ENCODE assay signal across 14 cellular contexts in the genomic region with DNA sequence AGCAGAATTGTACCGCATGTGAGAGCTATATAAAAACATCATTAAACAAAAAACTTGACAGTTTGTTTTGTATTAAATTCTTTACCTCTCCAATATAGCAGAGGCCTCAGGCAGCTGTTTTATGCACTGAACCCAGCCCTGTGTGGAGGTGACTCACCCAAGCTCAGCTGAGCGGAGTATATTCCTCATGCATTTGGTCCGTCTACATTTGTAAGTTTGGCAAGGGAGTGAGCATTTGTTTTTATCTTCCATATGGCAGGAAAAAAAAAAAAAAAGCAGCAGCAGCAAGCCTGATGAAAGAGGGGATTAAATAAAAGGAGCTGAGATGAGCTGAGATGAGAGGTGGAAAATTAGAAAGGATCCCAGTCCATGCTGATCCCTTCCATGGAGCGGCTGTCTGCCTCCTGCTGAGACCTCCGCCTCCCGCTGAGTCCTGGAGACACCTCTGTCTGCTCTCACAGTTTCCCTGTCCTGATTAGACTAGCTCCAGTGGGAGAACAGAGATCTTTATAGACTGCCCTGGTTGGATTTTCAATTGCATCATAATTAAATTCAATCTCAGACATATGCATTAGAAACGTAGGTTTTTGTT.
DNase-seq lines count a peak whose midpoint lies in the region; TF ChIP-seq lines count a peak whose summit lies in the region.
"Had no signal": no experiment of that assay in that cellular context is flagged by ENCODE, and none has a peak within 500 bp of the region (broad histone marks: within the 10 kb centered on the region; RNA-seq: fewer than 3 reads in every experiment).

No MANE protein-coding gene starts in this region.

- CTCF ChIA-PET in HEK293 (lab: Yijun Ruan, JAX), result interaction anchor here (0.5 to 0.7 kb wide), 2 partner anchors 575 to 798 kb away, joined by 3 read pairs; no protein-coding TSS in a partner anchor

- POLR2A ChIA-PET in HEK293 (lab: Yijun Ruan, JAX), result no interaction called here

- no peaks in the 10 kb centered on the region for H4K20me1 ChIP-seq in hepatocyte (ENCODE audit: insufficient read depth, poor library complexity, severe bottlenecking)

- H3K4me1 ChIP-seq in HEK293 (ENCODE audit: control insufficient read depth, insufficient read depth, low read length), result no peaks in the 10 kb centered on the region
- H3K4me1 ChIP-seq in SJCRH30, result no peaks in the 10 kb centered on the region
- no peaks in the 10 kb centered on the region for H3K4me1 ChIP-seq in hepatocyte (ENCODE audit: insufficient read depth)
- H3K4me1 ChIP-seq: gastrocnemius medialis had no signal

- H3K79me2 ChIP-seq in hepatocyte, result no peaks in the 10 kb centered on the region

- no peak overlapping the region for H3K4me2 ChIP-seq in hepatocyte

- H3K9me2 ChIP-seq in hepatocyte (replicated peaks; ENCODE audit: insufficient read depth), result no peaks in the 10 kb centered on the region

- TF ChIP-seq CTCF in HEK293 (tag by site-specific recombination; IDR thresholded peaks at IDR 0.05) (no peak), hepatocyte (IDR thresholded peaks at IDR 0.05; ENCODE audit: poor library complexity) (no peak), GM20000 (IDR thresholded peaks at IDR 0.05; ENCODE audit: extremely low read depth, missing control alignments) (no peak)

- H3K27me3 ChIP-seq in SJCRH30, result no peaks in the 10 kb centered on the region
- H3K27me3 ChIP-seq in hepatocyte, result no peaks in the 10 kb centered on the region
- H3K27me3 ChIP-seq: gastrocnemius medialis had no signal

- 45% methylated on average over 7 of the region's 7 CpGs for WGBS in hepatocyte (ENCODE audit: low lambda C conversion rate, missing lambda C conversion rate)

- peak; percentile 21 for DNase-seq in COR-L47 (lab: John Stamatoyannopoulos, UW)
- DNase-seq in SJCRH30, result peak; percentile 5 to 11
- DNase-seq in hepatocyte (ENCODE audit: low spot score), result peak; percentile 32
- DNase-seq in GM20000 (ENCODE audit: low spot score), result no peak
- DNase-seq in NCI-H146 (lab: John Stamatoyannopoulos, UW), result no peak
- no peak for DNase-seq in SKM-1 treated with dmso at 0.1 percent for 144 hours (lab: John Stamatoyannopoulos, UW; ENCODE audit: unreplicated experiment)
- DNase-seq in T1000 (lab: John Stamatoyannopoulos, UW), result no peak
- DNase-seq: gastrocnemius medialis; natural killer cell; NCI-H1930; stimulated activated naive CD8-positive, alpha-beta T cell treated with anti-CD3 and anti-CD28 coated beads, Interleukin-15, Interleukin-2, amounts not matched to agents 100 U/mL and 50 U/mL, for 24 hours; T-helper 17 cell had no signal

- no peak overlapping the region for H2AFZ ChIP-seq in hepatocyte

- H3K4me3 ChIP-seq in HEK293 (ENCODE audit: low read depth, low read length) (0 out of 2 replicates have a peak overlapping the region, but pooled peaks have one; percentile 14), SJCRH30 (no peak overlapping the region), hepatocyte (no peak overlapping the region)
- H3K4me3 ChIP-seq: gastrocnemius medialis, GM12878 had no signal

- H3K36me3 ChIP-seq in HEK293 (ENCODE audit: control insufficient read depth in 2 of 2, insufficient read depth in 1 of 2, low read length in 2 of 2) (no peaks in the 10 kb centered on the region), SJCRH30 (no peaks in the 10 kb centered on the region), hepatocyte (replicated peaks; ENCODE audit: insufficient read depth, low read depth) (no peaks in the 10 kb centered on the region)
- H3K36me3 ChIP-seq: gastrocnemius medialis had no signal

- H3K27ac ChIP-seq in HEK293 (ENCODE audit: extremely low read depth, low read depth, low read length) (no peak overlapping the region), SJCRH30 (no peak overlapping the region), hepatocyte (no peak overlapping the region)
- H3K27ac ChIP-seq: gastrocnemius medialis had no signal

- no peaks in the 10 kb centered on the region for H3K9me3 ChIP-seq in HEK293 (ENCODE audit: control insufficient read depth, insufficient read depth, low read depth, low read length)
- H3K9me3 ChIP-seq in SJCRH30 (replicated peaks), result no peaks in the 10 kb centered on the region
- no peaks in the 10 kb centered on the region for H3K9me3 ChIP-seq in hepatocyte (ENCODE audit: low read depth)
- H3K9me3 ChIP-seq: gastrocnemius medialis had no signal

TF ChIP-seq in HEK293, 187 proteins besides CTCF, POLR2A, EP300 and RAD21:
- no peak for TF ChIP-seq ZNF660 (tag by site-specific recombination; IDR thresholded peaks at IDR 0.05)
- no peak for TF ChIP-seq ZSCAN30 (tag by site-specific recombination; IDR thresholded peaks at IDR 0.05)
- TF ChIP-seq ZSCAN4 (tag by site-specific recombination; IDR thresholded peaks at IDR 0.05), result no peak
- no peak for TF ChIP-seq ZNF426 (tag by site-specific recombination; IDR thresholded peaks at IDR 0.05)
- no peak for TF ChIP-seq ZNF114 (tag by site-specific recombination; IDR thresholded peaks at IDR 0.05)

Comparison
In these comparisons a context has a peak if more than half of its experiments do, and no peak if none do; other contexts are left out.
1. DNase-seq: peak in COR-L47 (single experiment), SJCRH30 (2 of 2) and hepatocyte (single experiment); none in GM20000 (single experiment), NCI-H146 (single experiment), SKM-1 treated with dmso at 0.1 percent for 144 hours (single experiment) and T1000 (single experiment).